8 cellular contexts compared by ENCODE assay signal in genomic region chr2:109129921-109130725, GRCh38. TPM values are rescaled to one million over a fixed set of nuclear protein-coding genes. Genes with fewer than 3 reads are reported as not detected.
DNase-seq lines count a peak whose midpoint lies in the region; ATAC-seq, FAIRE-seq and TF ChIP-seq lines count a peak whose summit lies in the region.

No MANE protein-coding gene starts in this region.

- CTCF ChIA-PET in WTC11 (lab: Charles Lee) = no interaction called here

- no peak for TF ChIP-seq CTCF in WTC11 (IDR thresholded peaks at IDR 0.05)
- no peak for TF ChIP-seq CTCF in fibroblast of villous mesenchyme (IDR thresholded peaks at IDR 0.05; ENCODE audit: insufficient read depth, low read depth, low read length)
- TF ChIP-seq CTCF in psoas muscle (IDR thresholded peaks at IDR 0.05) = no peak

- H3K27me3 Mint-ChIP-seq in WTC11 (ENCODE audit: low read depth) = peaks cover 63% of the 10 kb centered on the region

- 10 to 26% (median 16%) methylated on average over 53 to 56 of the region's 56 CpGs for WGBS in psoas muscle, 3 donors

- no peak for FAIRE-seq in H54 (lab: Jason Lieb, UNC)

- ATAC-seq in WTC11 (no peak), psoas muscle (peak in 1 of 4 donors; percentile 5)

- intact Hi-C loops in psoas muscle (cut with DNase I) = loop anchor here (5.0 kb wide), 5 partner anchors 37 to 377 kb away; no protein-coding TSS in a partner anchor
- intact Hi-C loops in posterior vena cava (cut with DNase I) = loop anchor here (2.0 to 10.0 kb wide), 4 partner anchors 193 to 595 kb away; no protein-coding TSS in a partner anchor

- no peaks in the 10 kb centered on the region for H3K9me3 Mint-ChIP-seq in WTC11

- POLR2A ChIA-PET in WTC11 (lab: Charles Lee) = no interaction called here

- peak overlapping the region; percentile 71 for H3K4me3 Mint-ChIP-seq in WTC11

- H3K27me3 ChIP-seq in psoas muscle (ENCODE audit: insufficient read depth in 3 of 3, low read length in 2 of 3) = no peaks in the 10 kb centered on the region

- no peaks in the 10 kb centered on the region for H3K9me3 ChIP-seq in psoas muscle

- DNase-seq in EH (ENCODE audit: low read depth) = peak; percentile 60
- DNase-seq in WTC11 (ENCODE audit: low spot score) = no peak
- DNase-seq in fibroblast of villous mesenchyme (ENCODE audit: low read depth) = peak; percentile 68
- DNase-seq in psoas muscle = peak in 1 of 2 donors; percentile 42
- no peak for DNase-seq in H54 (ENCODE audit: insufficient read length, low spot score)
- no peak for DNase-seq in NCI-H2107 treated with DMSO at 0.1 percent for 48 hours (lab: John Stamatoyannopoulos, UW; ENCODE audit: unreplicated experiment)
- no peak for DNase-seq in NK-92 (lab: John Stamatoyannopoulos, UW; ENCODE audit: unreplicated experiment)
- no peak for DNase-seq in posterior vena cava (ENCODE audit: low spot score)

- no peak for TF ChIP-seq POLR2A in H54 (IDR thresholded peaks at IDR 0.05; ENCODE audit: low read depth, low read length)

- peaks cover 10% of the 10 kb centered on the region for H3K4me1 Mint-ChIP-seq in WTC11

- peaks cover 23% of the 10 kb centered on the region for H3K4me1 ChIP-seq in psoas muscle

- H3K27ac ChIP-seq in psoas muscle = peak overlapping the region; percentile 82

- peak overlapping the region; percentile 88 for H3K4me3 ChIP-seq in fibroblast of villous mesenchyme (ENCODE audit: low read depth, low read length)
- H3K4me3 ChIP-seq in psoas muscle = peak overlapping the region; percentile 86

- no peak overlapping the region for H3K27ac Mint-ChIP-seq in WTC11

- H3K36me3 ChIP-seq in psoas muscle (ENCODE audit: insufficient read depth in 1 of 2, low read depth in 1 of 2) = no peaks in the 10 kb centered on the region

- H3K36me3 Mint-ChIP-seq in WTC11 = no peaks in the 10 kb centered on the region

TF ChIP-seq in WTC11, 78 proteins besides CTCF, POLR2A, EP300 and RAD21:
- TF ChIP-seq ZNF425 (CRISPR knock-in tag; conservative IDR thresholded peaks at IDR 0.05) = no peak
- TF ChIP-seq E2F4 (CRISPR knock-in tag; IDR thresholded peaks at IDR 0.05; ENCODE audit: borderline replicate concordance, low read depth) = peak; percentile 2; the same call in 1 of the 2 replicates
- TF ChIP-seq ESRRA (CRISPR knock-in tag; IDR thresholded peaks at IDR 0.05; ENCODE audit: borderline replicate concordance) = no peak
TF ChIP-seq in WTC11: peak in this region for 1.

RNA-seq across cellular contexts. Expression of gene SH3RF3, which starts 1.1 kb away (rescaled TPM):
- total RNA-seq in WTC11 (2021) (0.78 to 1.0 TPM (median 0.87 TPM) in 3 replicates), fibroblast of villous mesenchyme (11.9 and 13.4 TPM in 2 replicates), psoas muscle (10 to 100 TPM in 2 of 4 donors, 1 to 10 TPM in 2; 6.8 to 27.0 (median 12.9) TPM), posterior vena cava (10 to 100 TPM; 10.1 to 14.1 TPM)
- 10 to 100 TPM in 1 of 3 donors, 1 to 10 TPM in 2; 4.6 to 15.6 (median 9.0) TPM for polyA plus RNA-seq in psoas muscle

Comparison
In these comparisons a context has a peak if more than half of its experiments do, and no peak if none do; other contexts are left out.
1. DNase-seq: peak in EH (single experiment) and fibroblast of villous mesenchyme (single experiment); none in WTC11 (single experiment), H54 (single experiment), NCI-H2107 treated with DMSO at 0.1 percent for 48 hours (single experiment), NK-92 (single experiment) and posterior vena cava (single experiment).